14 cellular contexts compared by ENCODE assay signal in genomic region chr17:5416886-5417285, GRCh38. TPM values are rescaled to one million over a fixed set of nuclear protein-coding genes. Genes with fewer than 3 reads are reported as not detected.
A peak's percentile ranks its signal among the peaks of the same experiment; 100 is the strongest.
DNase-seq lines count a peak whose midpoint lies in the region; ATAC-seq, FAIRE-seq and TF ChIP-seq lines count a peak whose summit lies in the region.
"Had no signal": no experiment of that assay in that cellular context is flagged by ENCODE, and none has a peak within 500 bp of the region (broad histone marks: within the 10 kb centered on the region; RNA-seq: fewer than 3 reads in every experiment).

No MANE protein-coding gene starts in this region.

- peaks cover 11% of the 10 kb centered on the region for H3K4me1 Mint-ChIP-seq in WTC11
- peaks cover 40 to 47% of the 10 kb centered on the region in 2 donors for H3K4me1 Mint-ChIP-seq in immature natural killer cell
- H3K4me1 Mint-ChIP-seq in type B pancreatic cell (ENCODE audit: unreplicated experiment), result peaks cover 16% of the 10 kb centered on the region

- no peak for FAIRE-seq in HepG2 (lab: Jason Lieb, UNC)
- FAIRE-seq: RCC 7860, urothelium cell line had no signal

- H3K4me1 ChIP-seq in HepG2 (ENCODE audit: insufficient read depth, low read length), result peaks cover 52% of the 10 kb centered on the region
- H3K4me1 ChIP-seq in right lobe of liver, result peaks cover 0 to 66% (median 23%) of the 10 kb centered on the region in 4 donors

- no peak overlapping the region for H3K27ac ChIP-seq in HepG2 (ENCODE audit: extremely low read length, insufficient read depth, low read length)
- no peak overlapping the region for H3K27ac ChIP-seq in right lobe of liver
- H3K27ac ChIP-seq: GM23248, WERI-Rb-1 had no signal

- H3K4me3 ChIP-seq in HepG2 (replicated peaks in 1 of 3; ENCODE audit: insufficient read depth in 1 of 3, low read depth in 2 of 3, low read length in 3 of 3) (no peak overlapping the region), right lobe of liver (no peak overlapping the region)
- H3K4me3 ChIP-seq: GM23248 had no signal

- H3K27ac Mint-ChIP-seq in WTC11 (no peak overlapping the region), immature natural killer cell (no peak overlapping the region), type B pancreatic cell (peak overlapping the region; percentile 77)

- H3K36me3 ChIP-seq in HepG2 (replicated peaks in 1 of 2; ENCODE audit: control insufficient read depth in 1 of 2, insufficient read depth in 2 of 2, low read length in 2 of 2) (peaks cover 13 to 49% of the 10 kb centered on the region in 2 experiments), right lobe of liver (peaks cover 0 to 17% (median 6%) of the 10 kb centered on the region in 4 donors)

- TF ChIP-seq CTCF in HepG2 (CRISPR knock-in tag; IDR thresholded peaks at IDR 0.05) (no peak), right lobe of liver (IDR thresholded peaks at IDR 0.05) (no peak), WTC11 (IDR thresholded peaks at IDR 0.05) (no peak), type B pancreatic cell (conservative IDR thresholded peaks at IDR 0.05) (no peak)

- H3K9me3 Mint-ChIP-seq in WTC11, result no peaks in the 10 kb centered on the region
- H3K9me3 Mint-ChIP-seq in immature natural killer cell, result no peaks in the 10 kb centered on the region
- H3K9me3 Mint-ChIP-seq in type B pancreatic cell, result no peaks in the 10 kb centered on the region

- peaks cover 34% of the 10 kb centered on the region for H3K36me3 Mint-ChIP-seq in WTC11
- peaks cover 0 to 20% (median 20%) of the 10 kb centered on the region in 3 donors for H3K36me3 Mint-ChIP-seq in immature natural killer cell
- peaks cover 25% of the 10 kb centered on the region for H3K36me3 Mint-ChIP-seq in type B pancreatic cell

- no peaks in the 10 kb centered on the region for H3K27me3 Mint-ChIP-seq in WTC11 (ENCODE audit: low read depth)
- H3K27me3 Mint-ChIP-seq in immature natural killer cell (ENCODE audit: low read depth in 3 of 3), result peaks cover 9 to 16% (median 13%) of the 10 kb centered on the region in 3 donors
- no peaks in the 10 kb centered on the region for H3K27me3 Mint-ChIP-seq in type B pancreatic cell

- TF ChIP-seq EP300 in HepG2 (IDR thresholded peaks at IDR 0.05; ENCODE audit: low read depth in 2 of 2, low read length in 2 of 2) (no peak), HepG2 (CRISPR knock-in tag; IDR thresholded peaks at IDR 0.05; ENCODE audit: borderline replicate concordance) (no peak)

- TF ChIP-seq POLR2A in HepG2 (IDR thresholded peaks at IDR 0.05; ENCODE audit: insufficient read depth in 1 of 2, low read depth in 2 of 2, low read length in 2 of 2), result no peak
- no peak for TF ChIP-seq POLR2A in right lobe of liver (IDR thresholded peaks at IDR 0.05)

- CTCF ChIA-PET in HepG2 (lab: Yijun Ruan, JAX; ENCODE audit: low intra/inter-chr PET ratio, low total read pairs) (no interaction called here), WTC11 (lab: Charles Lee) (interaction anchor here (2.4 kb wide), 1 partner anchor 22 kb away, joined by 14 read pairs; the partner anchor contains the start of gene C1QBP)

- 84% methylated on average over 2 of the region's 2 CpGs for WGBS in HepG2 (ENCODE audit: low lambda C conversion rate)
- WGBS in right lobe of liver (ENCODE audit: insufficient coverage, low coverage, low lambda C conversion rate, missing lambda C conversion rate), result 91% methylated on average over 2 of the region's 2 CpGs

- H3K79me2 ChIP-seq in HepG2 (ENCODE audit: insufficient read depth, low read length), result peaks cover 63% of the 10 kb centered on the region

- POLR2A ChIA-PET in HepG2 (lab: Yijun Ruan, JAX), result no interaction called here
- POLR2A ChIA-PET in WTC11 (lab: Charles Lee), result no interaction called here

- no peaks in the 10 kb centered on the region for H3K9me3 ChIP-seq in HepG2 (ENCODE audit: low read length)
- H3K9me3 ChIP-seq in right lobe of liver, result no peaks in the 10 kb centered on the region

- H3K9ac ChIP-seq in HepG2 (ENCODE audit: insufficient read depth, low read depth, low read length), result 0 out of 2 replicates have a peak overlapping the region, but pooled peaks have one; percentile 14
- H3K9ac ChIP-seq: GM23248 had no signal

- ATAC-seq in HepG2, result no peak
- no peak for ATAC-seq in right lobe of liver
- ATAC-seq in WTC11, result no peak

- DNase-seq in HepG2 (ENCODE audit: low spot score) (no peak), right lobe of liver (no peak), WTC11 (ENCODE audit: low spot score) (no peak), immature natural killer cell (no peak), type B pancreatic cell (ENCODE audit: extremely low spot score, unreplicated experiment) (no peak), NCI-H128 (lab: John Stamatoyannopoulos, UW; ENCODE audit: unreplicated experiment) (no peak), SKM-1 (lab: John Stamatoyannopoulos, UW; ENCODE audit: unreplicated experiment) (no peak), NCI-H2029 (lab: John Stamatoyannopoulos, UW) (no peak)
- DNase-seq: effector CD4-positive, alpha-beta T cell; GM23248; NCI-H2081 treated with DMSO at 0.1 percent for 48 hours; WERI-Rb-1 had no signal

- intact Hi-C loops in HepG2 (cut with micrococcal nuclease; ENCODE audit: unreplicated experiment) (no loop called here), right lobe of liver (cut with DNase I) (no loop called here)

- TF ChIP-seq RAD21 in HepG2 (CRISPR knock-in tag; IDR thresholded peaks at IDR 0.05), result no peak

- H3K27me3 ChIP-seq in HepG2 (ENCODE audit: control insufficient read depth in 1 of 2, insufficient read depth in 2 of 2, low read length in 2 of 2) (no peaks in the 10 kb centered on the region; a peak in 1 of 5 replicates), right lobe of liver (no peaks in the 10 kb centered on the region)

- H3K4me3 Mint-ChIP-seq in WTC11 (peak overlapping the region; percentile 47), immature natural killer cell (peak overlapping the region in 3 of 5 donors; percentile 17 to 64 (median 64)), type B pancreatic cell (peak overlapping the region; percentile 68)

- H3K4me2 ChIP-seq in HepG2 (ENCODE audit: low read depth, low read length), result peak overlapping the region; percentile 51

- H4K20me1 ChIP-seq in HepG2 (ENCODE audit: insufficient read depth, low read length), result no peaks in the 10 kb centered on the region; the same call in 1 of the 2 replicates

- no TSS peak for BruUV-seq in HepG2 (replicated peaks; lab: Mats Ljungman, UMichigan)

- in situ Hi-C loops in HepG2 (cut with HindIII; ENCODE audit: extremely low pct_ligation_motif_present, low pct_unique_long_range_greater_than_20kb), result no loop called here

- no peak overlapping the region for H2AFZ ChIP-seq in HepG2 (ENCODE audit: low read length)
- H2AFZ ChIP-seq: GM23248 had no signal

RNA-seq across cellular contexts. Expression of gene NUP88, which starts 2.6 kb away (rescaled TPM):
- total RNA-seq in HepG2 (2016; rRNA removed; fragmentation: Illumina TruSeq; extraction: Trizol), result 130 and 170 TPM in 2 replicates
- total RNA-seq in HepG2 (2016; cell fraction: cytosol; rRNA removed; fragmentation: Illumina TruSeq; extraction: Trizol; ENCODE audit: low read depth), result 30.4 and 32.6 TPM in 2 replicates
- 132 and 163 TPM in 2 replicates for total RNA-seq in HepG2 (2016; cell fraction: insoluble cytoplasmic fraction; rRNA removed; fragmentation: Illumina TruSeq; extraction: Trizol)
- 54.6 and 60.9 TPM in 2 replicates for total RNA-seq in HepG2 (2016; cell fraction: membrane; rRNA removed; fragmentation: Illumina TruSeq; extraction: Trizol)
- total RNA-seq in HepG2 (2016; cell fraction: nucleus; rRNA removed; fragmentation: Illumina TruSeq; extraction: Trizol), result 87.9 and 98.8 TPM in 2 replicates
- polyA plus RNA-seq in HepG2 (2011; rRNA removed), result 39.5 and 48.2 TPM in 2 replicates
- polyA plus RNA-seq in HepG2 (2011; cell fraction: cytosol; rRNA removed), result 35.2 and 42.9 TPM in 2 replicates
- 42.5 and 45.9 TPM in 2 replicates for polyA plus RNA-seq in HepG2 (2011; cell fraction: nucleus; rRNA removed)
- polyA plus RNA-seq in HepG2 (2012), result 39.2 and 40.9 TPM in 2 replicates
- 17.3 and 19.0 TPM in 2 replicates for polyA plus RNA-seq in HepG2 (2016; cell fraction: cytosol; fragmentation: Illumina TruSeq; extraction: Trizol; ENCODE audit: low read depth)
- 131 and 155 TPM in 2 replicates for polyA plus RNA-seq in HepG2 (2016; cell fraction: insoluble cytoplasmic fraction; fragmentation: Illumina TruSeq; extraction: Trizol; ENCODE audit: low read depth)
- polyA plus RNA-seq in HepG2 (2016; cell fraction: membrane; fragmentation: Illumina TruSeq; extraction: Trizol; ENCODE audit: low read depth), result 25.3 and 31.8 TPM in 2 replicates
- polyA plus RNA-seq in HepG2 (2016; cell fraction: nucleus; fragmentation: Illumina TruSeq; extraction: Trizol; ENCODE audit: insufficient read depth, low read depth), result 71.1 and 89.9 TPM in 2 replicates
- polyA minus RNA-seq in HepG2 (2011; rRNA and poly(A)+ RNA removed; ENCODE audit: low replicate concordance), result 74.6 and 180 TPM in 2 replicates
- 43.0 and 46.7 TPM in 2 replicates for polyA minus RNA-seq in HepG2 (2011; cell fraction: cytosol; rRNA and poly(A)+ RNA removed)
- polyA minus RNA-seq in HepG2 (2011; cell fraction: nucleus; rRNA and poly(A)+ RNA removed), result 105 and 113 TPM in 2 replicates
- total RNA-seq in right lobe of liver, result 10 to 100 TPM; 27.7 to 76.1 (median 52.3) TPM
- total RNA-seq in WTC11 (2021), result 63.0 to 87.7 TPM (median 65.4 TPM) in 3 replicates
- 10 to 100 TPM; 73.7 to 93.1 (median 77.7) TPM for polyA plus RNA-seq in immature natural killer cell
- 58.8 and 72.4 TPM in 2 replicates for total RNA-seq in type B pancreatic cell (ENCODE audit: low replicate concordance)

RNA-seq across cellular contexts. Expression of gene RPAIN, which starts 3.1 kb away (rescaled TPM):
- total RNA-seq in HepG2 (2016; rRNA removed; fragmentation: Illumina TruSeq; extraction: Trizol), result 54.7 and 58.5 TPM in 2 replicates
- total RNA-seq in HepG2 (2016; cell fraction: cytosol; rRNA removed; fragmentation: Illumina TruSeq; extraction: Trizol; ENCODE audit: low read depth), result 16.2 and 18.9 TPM in 2 replicates
- total RNA-seq in HepG2 (2016; cell fraction: insoluble cytoplasmic fraction; rRNA removed; fragmentation: Illumina TruSeq; extraction: Trizol), result 54.9 and 62.0 TPM in 2 replicates
- total RNA-seq in HepG2 (2016; cell fraction: membrane; rRNA removed; fragmentation: Illumina TruSeq; extraction: Trizol), result 22.7 and 27.6 TPM in 2 replicates
- total RNA-seq in HepG2 (2016; cell fraction: nucleus; rRNA removed; fragmentation: Illumina TruSeq; extraction: Trizol), result 50.9 and 60.8 TPM in 2 replicates
- 36.3 and 42.1 TPM in 2 replicates for polyA plus RNA-seq in HepG2 (2011; rRNA removed)
- polyA plus RNA-seq in HepG2 (2011; cell fraction: cytosol; rRNA removed), result 26.3 and 28.2 TPM in 2 replicates
- polyA plus RNA-seq in HepG2 (2011; cell fraction: nucleus; rRNA removed), result 40.9 and 53.2 TPM in 2 replicates
- polyA plus RNA-seq in HepG2 (2012), result 28.1 and 30.8 TPM in 2 replicates
- polyA plus RNA-seq in HepG2 (2016; cell fraction: cytosol; fragmentation: Illumina TruSeq; extraction: Trizol; ENCODE audit: low read depth), result 10.1 TPM in 2 replicates
- 44.0 and 48.5 TPM in 2 replicates for polyA plus RNA-seq in HepG2 (2016; cell fraction: insoluble cytoplasmic fraction; fragmentation: Illumina TruSeq; extraction: Trizol; ENCODE audit: low read depth)
- 14.2 and 15.2 TPM in 2 replicates for polyA plus RNA-seq in HepG2 (2016; cell fraction: membrane; fragmentation: Illumina TruSeq; extraction: Trizol; ENCODE audit: low read depth)
- polyA plus RNA-seq in HepG2 (2016; cell fraction: nucleus; fragmentation: Illumina TruSeq; extraction: Trizol; ENCODE audit: insufficient read depth, low read depth), result 80.1 and 81.6 TPM in 2 replicates
- 19.9 and 28.3 TPM in 2 replicates for polyA minus RNA-seq in HepG2 (2011; rRNA and poly(A)+ RNA removed; ENCODE audit: low replicate concordance)
- polyA minus RNA-seq in HepG2 (2011; cell fraction: cytosol; rRNA and poly(A)+ RNA removed), result 7.7 and 10.6 TPM in 2 replicates
- polyA minus RNA-seq in HepG2 (2011; cell fraction: nucleus; rRNA and poly(A)+ RNA removed), result 50.2 and 57.8 TPM in 2 replicates
- total RNA-seq in right lobe of liver, result 10 to 100 TPM; 11.5 to 21.4 (median 14.8) TPM
- total RNA-seq in WTC11 (2021), result 67.8 to 69.9 TPM (median 68.4 TPM) in 3 replicates
- polyA plus RNA-seq in immature natural killer cell, result 10 to 100 TPM; 21.4 to 32.7 (median 22.5) TPM
- total RNA-seq in type B pancreatic cell (ENCODE audit: low replicate concordance), result 65.2 and 70.8 TPM in 2 replicates

RNA-seq across cellular contexts. Expression of gene C1QBP, which starts 22.1 kb away (rescaled TPM):
- total RNA-seq in HepG2 (2016; rRNA removed; fragmentation: Illumina TruSeq; extraction: Trizol) (631 and 680 TPM in 2 replicates), right lobe of liver (100 to 1,000 TPM in 2 of 6 experiments, 10 to 100 TPM in 4; 60.2 to 163 (median 67.6) TPM), WTC11 (2021) (377 to 429 TPM (median 382 TPM) in 3 replicates), type B pancreatic cell (ENCODE audit: low replicate concordance) (143 and 153 TPM in 2 replicates)
- total RNA-seq in HepG2 (2016; cell fraction: cytosol; rRNA removed; fragmentation: Illumina TruSeq; extraction: Trizol; ENCODE audit: low read depth), result 223 and 253 TPM in 2 replicates
- 605 and 675 TPM in 2 replicates for total RNA-seq in HepG2 (2016; cell fraction: insoluble cytoplasmic fraction; rRNA removed; fragmentation: Illumina TruSeq; extraction: Trizol)
- 338 and 363 TPM in 2 replicates for total RNA-seq in HepG2 (2016; cell fraction: membrane; rRNA removed; fragmentation: Illumina TruSeq; extraction: Trizol)
- total RNA-seq in HepG2 (2016; cell fraction: nucleus; rRNA removed; fragmentation: Illumina TruSeq; extraction: Trizol), result 227 and 273 TPM in 2 replicates
- polyA plus RNA-seq in HepG2 (2011; rRNA removed) (143 and 219 TPM in 2 replicates), immature natural killer cell (100 to 1,000 TPM; 187 to 305 (median 226) TPM)
- 153 and 205 TPM in 2 replicates for polyA plus RNA-seq in HepG2 (2011; cell fraction: cytosol; rRNA removed)
- polyA plus RNA-seq in HepG2 (2011; cell fraction: nucleus; rRNA removed), result 59.5 and 75.2 TPM in 2 replicates
- 262 and 271 TPM in 2 replicates for polyA plus RNA-seq in HepG2 (2012)
- 208 and 216 TPM in 2 replicates for polyA plus RNA-seq in HepG2 (2016; cell fraction: cytosol; fragmentation: Illumina TruSeq; extraction: Trizol; ENCODE audit: low read depth)
- polyA plus RNA-seq in HepG2 (2016; cell fraction: insoluble cytoplasmic fraction; fragmentation: Illumina TruSeq; extraction: Trizol; ENCODE audit: low read depth), result 559 and 587 TPM in 2 replicates
- polyA plus RNA-seq in HepG2 (2016; cell fraction: membrane; fragmentation: Illumina TruSeq; extraction: Trizol; ENCODE audit: low read depth), result 287 and 298 TPM in 2 replicates
- 354 and 385 TPM in 2 replicates for polyA plus RNA-seq in HepG2 (2016; cell fraction: nucleus; fragmentation: Illumina TruSeq; extraction: Trizol; ENCODE audit: insufficient read depth, low read depth)
- polyA minus RNA-seq in HepG2 (2011; rRNA and poly(A)+ RNA removed; ENCODE audit: low replicate concordance), result 48.7 and 110 TPM in 2 replicates
- polyA minus RNA-seq in HepG2 (2011; cell fraction: cytosol; rRNA and poly(A)+ RNA removed), result 109 and 144 TPM in 2 replicates
- polyA minus RNA-seq in HepG2 (2011; cell fraction: nucleus; rRNA and poly(A)+ RNA removed), result 43.8 and 49.1 TPM in 2 replicates

RNA-seq across cellular contexts. Expression of gene DHX33, which starts 51.9 kb away (rescaled TPM):
- total RNA-seq in HepG2 (2016; rRNA removed; fragmentation: Illumina TruSeq; extraction: Trizol) (20.1 and 34.8 TPM in 2 replicates), right lobe of liver (1 to 10 TPM; 6.4 to 10.0 (median 7.2) TPM), WTC11 (2021) (46.1 to 56.3 TPM (median 47.9 TPM) in 3 replicates), type B pancreatic cell (ENCODE audit: low replicate concordance) (14.6 and 26.2 TPM in 2 replicates)
- total RNA-seq in HepG2 (2016; cell fraction: cytosol; rRNA removed; fragmentation: Illumina TruSeq; extraction: Trizol; ENCODE audit: low read depth), result 12.8 and 14.6 TPM in 2 replicates
- total RNA-seq in HepG2 (2016; cell fraction: insoluble cytoplasmic fraction; rRNA removed; fragmentation: Illumina TruSeq; extraction: Trizol), result 20.9 and 31.1 TPM in 2 replicates
- total RNA-seq in HepG2 (2016; cell fraction: membrane; rRNA removed; fragmentation: Illumina TruSeq; extraction: Trizol), result 16.8 and 16.9 TPM in 2 replicates
- total RNA-seq in HepG2 (2016; cell fraction: nucleus; rRNA removed; fragmentation: Illumina TruSeq; extraction: Trizol), result 20.4 and 22.7 TPM in 2 replicates
- polyA plus RNA-seq in HepG2 (2011; rRNA removed) (15.5 and 18.4 TPM in 2 replicates), immature natural killer cell (1 to 10 TPM in 1 of 3 donors, under 1 TPM in 2; 0.15 to 1.4 (median 0.81) TPM)
- 11.2 and 12.3 TPM in 2 replicates for polyA plus RNA-seq in HepG2 (2011; cell fraction: cytosol; rRNA removed)
- polyA plus RNA-seq in HepG2 (2011; cell fraction: nucleus; rRNA removed), result 20.2 and 22.4 TPM in 2 replicates
- 15.6 and 16.6 TPM in 2 replicates for polyA plus RNA-seq in HepG2 (2012)
- polyA plus RNA-seq in HepG2 (2016; cell fraction: cytosol; fragmentation: Illumina TruSeq; extraction: Trizol; ENCODE audit: low read depth), result 1.8 TPM in 2 replicates
- 29.3 and 33.3 TPM in 2 replicates for polyA plus RNA-seq in HepG2 (2016; cell fraction: insoluble cytoplasmic fraction; fragmentation: Illumina TruSeq; extraction: Trizol; ENCODE audit: low read depth)
- 7.2 TPM in 2 replicates for polyA plus RNA-seq in HepG2 (2016; cell fraction: membrane; fragmentation: Illumina TruSeq; extraction: Trizol; ENCODE audit: low read depth)
- 46.3 and 53.5 TPM in 2 replicates for polyA plus RNA-seq in HepG2 (2016; cell fraction: nucleus; fragmentation: Illumina TruSeq; extraction: Trizol; ENCODE audit: insufficient read depth, low read depth)
- 44.5 and 49.7 TPM in 2 replicates for polyA minus RNA-seq in HepG2 (2011; rRNA and poly(A)+ RNA removed; ENCODE audit: low replicate concordance)
- 17.9 and 18.8 TPM in 2 replicates for polyA minus RNA-seq in HepG2 (2011; cell fraction: cytosol; rRNA and poly(A)+ RNA removed)
- polyA minus RNA-seq in HepG2 (2011; cell fraction: nucleus; rRNA and poly(A)+ RNA removed), result 14.9 and 15.3 TPM in 2 replicates
